26 cellular contexts compared by ENCODE assay signal in genomic region chr7:46755120-46756034, GRCh38.
DNase-seq lines count a peak whose midpoint lies in the region; ATAC-seq, FAIRE-seq and TF ChIP-seq lines count a peak whose summit lies in the region.
"Had no signal": no experiment of that assay in that cellular context is flagged by ENCODE, and none has a peak within 500 bp of the region (broad histone marks: within the 10 kb centered on the region; RNA-seq: fewer than 3 reads in every experiment).

No MANE protein-coding gene starts in this region.

- H4K8ac ChIP-seq in mesenchymal stem cell (ENCODE audit: low read length), result peak overlapping the region; percentile 56

- H3K27me3 ChIP-seq in mammary epithelial cell (ENCODE audit: insufficient read depth, low read length) (no peaks in the 10 kb centered on the region), astrocyte (ENCODE audit: insufficient read depth, low read length) (no peaks in the 10 kb centered on the region), mesenchymal stem cell (ENCODE audit: control insufficient read depth in 1 of 2, insufficient read depth in 1 of 2, low read length in 2 of 2) (no peaks in the 10 kb centered on the region)
- H3K27me3 ChIP-seq: adrenal gland, colonic mucosa, esophagus squamous epithelium, right lobe of liver had no signal

- H2BK12ac ChIP-seq in mesenchymal stem cell (ENCODE audit: low read length in 2 of 2), result peak overlapping the region in 1 of 2 experiments; percentile 89

- no peak overlapping the region for H3K4ac ChIP-seq in mesenchymal stem cell (ENCODE audit: low read depth in 1 of 2, low read length in 2 of 2)

- no peak overlapping the region for H3K23ac ChIP-seq in mesenchymal stem cell (ENCODE audit: low read length in 2 of 2)

- dilution Hi-C loops in mammary epithelial cell (cut with HindIII; ENCODE audit: low sequenced_read_pairs), result no loop called here

- no peak overlapping the region for H2AFZ ChIP-seq in mammary epithelial cell (ENCODE audit: low read depth, low read length)
- no peak overlapping the region for H2AFZ ChIP-seq in astrocyte (ENCODE audit: low read depth, low read length)
- H2AFZ ChIP-seq in mesenchymal stem cell (ENCODE audit: low read depth, low read length), result no peak overlapping the region

- peak; percentile 27 for DNase-seq in MCF 10A (ENCODE audit: unreplicated experiment)
- DNase-seq in mammary epithelial cell, result no peak
- DNase-seq in astrocyte (ENCODE audit: low read depth), result no peak
- no peak for DNase-seq in mesenchymal stem cell
- no peak for DNase-seq in head of caudate nucleus
- no peak for DNase-seq in anterior cingulate cortex (lab: John Stamatoyannopoulos, UW)
- DNase-seq: 8988T; activated CD4-positive, alpha-beta T cell treated with anti-CD3 and anti-CD28 coated beads, Interleukin-2, amount 50 U/mL, for 1 hour; activated naive CD4-positive, alpha-beta T cell treated with anti-CD3 and anti-CD28 coated beads for 36 hours; activated T-cell treated with anti-CD3 and anti-CD28 coated beads, Interleukin-2, amount 50 U/mL, for 48 hours; colonic mucosa; effector memory CD4-positive, alpha-beta T cell; esophagus squamous epithelium; GDM1; left cardiac atrium; NCI-H146; right lobe of liver; stimulated activated CD4-positive, alpha-beta T cell treated with anti-CD3 and anti-CD28 coated beads, Interleukin-12 subunit alpha, Interleukin-12 subunit beta, amount 100 ng/mL, for 4 hours; stimulated activated CD4-positive, alpha-beta T cell treated with anti-CD3 and anti-CD28 coated beads, Interleukin-4, amount 100 ng/mL, for 1 hour; T-helper 9 cell; WERI-Rb-1 had no signal

- H2BK15ac ChIP-seq in mesenchymal stem cell (ENCODE audit: low read depth, poor library complexity, severe bottlenecking), result no peak overlapping the region

- POLR2A ChIA-PET in MCF 10A (lab: Yijun Ruan, JAX), result no interaction called here

- H3K4me2 ChIP-seq in mammary epithelial cell (ENCODE audit: insufficient read depth, low read depth, low read length) (no peak overlapping the region), astrocyte (ENCODE audit: low read length) (no peak overlapping the region), mesenchymal stem cell (ENCODE audit: low read length, poor library complexity, severe bottlenecking) (no peak overlapping the region)
- H3K4me2 ChIP-seq: KMS-11 had no signal

- no peak overlapping the region for H3K4me3 ChIP-seq in mammary epithelial cell (replicated peaks in 1 of 3; ENCODE audit: insufficient read depth in 1 of 3, low read depth in 2 of 3, low read length in 3 of 3)
- no peak overlapping the region for H3K4me3 ChIP-seq in astrocyte (ENCODE audit: insufficient read depth, low read depth, low read length)
- no peak overlapping the region for H3K4me3 ChIP-seq in mesenchymal stem cell (ENCODE audit: insufficient read depth in 1 of 2, low read depth in 1 of 2, low read length in 2 of 2)
- H3K4me3 ChIP-seq: adrenal gland, colonic mucosa, esophagus squamous epithelium, right lobe of liver had no signal

- no peak overlapping the region for H3K14ac ChIP-seq in mesenchymal stem cell (ENCODE audit: low read length in 2 of 2)

- H4K91ac ChIP-seq in mesenchymal stem cell (ENCODE audit: low read length), result no peak overlapping the region

- TF ChIP-seq CTCF in MCF 10A (IDR thresholded peaks at IDR 0.05; ENCODE audit: unreplicated experiment) (no peak), mammary epithelial cell (conservative IDR thresholded peaks at IDR 0.05 in 1 of 2, IDR thresholded peaks at IDR 0.05 in 1 of 2; ENCODE audit: extremely low read depth in 1 of 2, insufficient read depth in 1 of 2, low read depth in 1 of 2, low read length in 2 of 2) (no peak), astrocyte (IDR thresholded peaks at IDR 0.05; ENCODE audit: insufficient read depth, low read depth, low read length) (no peak)

- peak overlapping the region; percentile 47 for H3K27ac Mint-ChIP-seq in MCF 10A (ENCODE audit: low read depth, unreplicated experiment)
- no peak overlapping the region for H3K27ac Mint-ChIP-seq in astrocyte (ENCODE audit: unreplicated experiment)
- H3K27ac Mint-ChIP-seq: activated naive CD4-positive, alpha-beta T cell treated with anti-CD3 and anti-CD28 coated beads for 36 hours had no signal

- H3K9ac ChIP-seq in mammary epithelial cell (ENCODE audit: insufficient read depth, low read length) (no peak overlapping the region), astrocyte (ENCODE audit: low read length) (no peak overlapping the region), mesenchymal stem cell (ENCODE audit: low read length) (no peak overlapping the region)
- H3K9ac ChIP-seq: KMS-11 had no signal

- in situ Hi-C loops in mammary epithelial cell (cut with MboI; ENCODE audit: low sequenced_read_pairs in 2 of 2), result no loop called here

- ATAC-seq in HG03354 (IDR thresholded peaks at IDR 0.05; ENCODE audit: poor library complexity, severe bottlenecking, unreplicated experiment), result no peak
- no peak for ATAC-seq in GM19467 (IDR thresholded peaks at IDR 0.05; ENCODE audit: unreplicated experiment)
- ATAC-seq: right lobe of liver had no signal

- H3K27me3 Mint-ChIP-seq in MCF 10A (ENCODE audit: insufficient read depth, unreplicated experiment), result no peaks in the 10 kb centered on the region
- H3K27me3 Mint-ChIP-seq in astrocyte (ENCODE audit: low read depth, unreplicated experiment), result no peaks in the 10 kb centered on the region

- H3K9me3 Mint-ChIP-seq in MCF 10A (ENCODE audit: unreplicated experiment) (no peaks in the 10 kb centered on the region), astrocyte (ENCODE audit: unreplicated experiment) (peaks cover 3% of the 10 kb centered on the region)

- 81% methylated on average over 4 of the region's 5 CpGs for WGBS in mammary epithelial cell (ENCODE audit: low coverage, missing lambda C conversion rate)
- 61% methylated on average over 3 of the region's 5 CpGs for WGBS in mesenchymal stem cell

- no TSS peak for BruUV-seq in MCF 10A (replicated peaks; lab: Mats Ljungman, UMichigan)
- BruUV-seq in mammary epithelial cell (replicated peaks; lab: Mats Ljungman, UMichigan), result no TSS peak

- no peak for FAIRE-seq in astrocyte (lab: Jason Lieb, UNC)
- FAIRE-seq: H54 had no signal

- H3K79me2 ChIP-seq in mammary epithelial cell (ENCODE audit: insufficient read depth, low read length), result no peaks in the 10 kb centered on the region
- no peaks in the 10 kb centered on the region for H3K79me2 ChIP-seq in astrocyte (ENCODE audit: insufficient read depth, low read length)

- H3K9me3 ChIP-seq in mammary epithelial cell (replicated peaks; ENCODE audit: insufficient read depth, low read length) (no peaks in the 10 kb centered on the region), astrocyte (ENCODE audit: insufficient read depth, low read depth, low read length) (no peaks in the 10 kb centered on the region), mesenchymal stem cell (ENCODE audit: control insufficient read depth, low read length) (no peaks in the 10 kb centered on the region)
- H3K9me3 ChIP-seq: adrenal gland, colonic mucosa, esophagus squamous epithelium, right lobe of liver had no signal

- H3K4me1 ChIP-seq in mammary epithelial cell (ENCODE audit: insufficient read depth, low read length) (peaks cover 34% of the 10 kb centered on the region), astrocyte (ENCODE audit: insufficient read depth, low read length) (peaks cover 41% of the 10 kb centered on the region), mesenchymal stem cell (ENCODE audit: control insufficient read depth, insufficient read depth, low read depth, low read length) (peaks cover 6% of the 10 kb centered on the region)
- H3K4me1 ChIP-seq: adrenal gland, colonic mucosa, right lobe of liver had no signal

- no peak overlapping the region for H2AK5ac ChIP-seq in mesenchymal stem cell (ENCODE audit: low read length, severe bottlenecking)

- H3K36me3 ChIP-seq in mammary epithelial cell (ENCODE audit: insufficient read depth, low read length) (no peaks in the 10 kb centered on the region), astrocyte (ENCODE audit: insufficient read depth, low read length) (no peaks in the 10 kb centered on the region), mesenchymal stem cell (ENCODE audit: control insufficient read depth in 1 of 2, insufficient read depth in 2 of 2, low read depth in 1 of 2, low read length in 2 of 2) (no peaks in the 10 kb centered on the region)
- H3K36me3 ChIP-seq: adrenal gland, colonic mucosa, esophagus squamous epithelium, right lobe of liver, WERI-Rb-1 had no signal

- no peaks in the 10 kb centered on the region for H4K20me1 ChIP-seq in mammary epithelial cell (ENCODE audit: insufficient read depth, low read length)
- H4K20me1 ChIP-seq in astrocyte (ENCODE audit: insufficient read depth, low read length), result no peaks in the 10 kb centered on the region

- H3K4me3 Mint-ChIP-seq in MCF 10A (ENCODE audit: unreplicated experiment), result no peak overlapping the region
- no peak overlapping the region for H3K4me3 Mint-ChIP-seq in astrocyte (ENCODE audit: unreplicated experiment)
- H3K4me3 Mint-ChIP-seq: activated naive CD4-positive, alpha-beta T cell treated with anti-CD3 and anti-CD28 coated beads for 36 hours had no signal

- no peak overlapping the region for H2BK5ac ChIP-seq in mesenchymal stem cell (ENCODE audit: low read depth, low read length, poor library complexity, severe bottlenecking)

- intact Hi-C loops in MCF 10A (cut with micrococcal nuclease) (loop anchor here (10.0 kb wide), 1 partner anchor 301 kb away; no protein-coding TSS in a partner anchor), mammary epithelial cell (cut with micrococcal nuclease) (no loop called here), head of caudate nucleus (cut with DNase I) (no loop called here)

- CTCF ChIA-PET in MCF 10A (lab: Yijun Ruan, JAX) (interaction anchor here (0.5 kb wide), 1 partner anchor 215 kb away, joined by 3 read pairs; no protein-coding TSS in a partner anchor), mammary epithelial cell (lab: Charles Lee; ENCODE audit: low non-redundant PET) (no interaction called here)

- H3K4me1 Mint-ChIP-seq in MCF 10A (ENCODE audit: insufficient read depth, unreplicated experiment) (peaks cover 51% of the 10 kb centered on the region), astrocyte (ENCODE audit: low read depth, unreplicated experiment) (peaks cover 23% of the 10 kb centered on the region)

- H3K27ac ChIP-seq in mammary epithelial cell (ENCODE audit: insufficient read depth, low read depth, low read length) (no peak overlapping the region), astrocyte (ENCODE audit: low read depth, low read length) (peak overlapping the region; percentile 76), mesenchymal stem cell (ENCODE audit: low read length, poor library complexity, severe bottlenecking) (no peak overlapping the region)
- H3K27ac ChIP-seq: adrenal gland, colonic mucosa, KMS-11, right lobe of liver, WERI-Rb-1 had no signal

- no peaks in the 10 kb centered on the region for H3K36me3 Mint-ChIP-seq in MCF 10A (ENCODE audit: insufficient read depth, unreplicated experiment)
- H3K36me3 Mint-ChIP-seq in astrocyte (ENCODE audit: low read depth, unreplicated experiment), result no peaks in the 10 kb centered on the region

- H2BK120ac ChIP-seq in mesenchymal stem cell (ENCODE audit: low read depth, low read length), result no peak overlapping the region

- no peaks in the 10 kb centered on the region for H3K79me1 ChIP-seq in mesenchymal stem cell (replicated peaks; ENCODE audit: low read length, poor library complexity, severe bottlenecking)

- peak overlapping the region in 1 of 2 experiments; percentile 55 for H3K18ac ChIP-seq in mesenchymal stem cell (ENCODE audit: low read depth in 1 of 2, low read length in 2 of 2)
